Comparison of ENCODE assay signal across 8 cellular contexts in the genomic region with DNA sequence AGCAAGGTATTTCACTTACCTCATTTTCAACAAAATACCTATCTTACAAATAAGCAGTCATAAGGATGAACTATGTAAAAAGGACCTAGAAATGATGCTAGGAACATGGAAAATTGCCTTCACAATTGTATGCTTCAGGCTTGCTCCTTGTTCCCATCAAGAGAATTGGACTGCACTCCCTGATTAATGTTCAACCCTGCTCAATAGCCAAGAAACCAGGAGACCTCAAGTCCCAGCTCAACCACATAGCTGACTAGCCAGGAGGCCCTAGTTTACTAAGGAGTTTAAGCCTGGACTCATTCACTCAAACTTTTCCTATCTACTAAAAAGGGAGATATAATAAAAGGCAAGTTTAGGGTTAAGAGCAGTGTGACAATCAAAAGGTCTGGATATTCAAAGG.
"Had no signal": no experiment of that assay in that cellular context is flagged by ENCODE, and none has a peak within 500 bp of the region (broad histone marks: within the 10 kb centered on the region; RNA-seq: fewer than 3 reads in every experiment).

No MANE protein-coding gene starts in this region.

- DNase-seq: GM23248, GOT3, H9, HCEC 1CT, IMR-90 had no signal

- H3K27ac ChIP-seq: GM23248 had no signal

- H3K9ac ChIP-seq: GM23248 had no signal

- H3K27ac Mint-ChIP-seq: H9 had no signal

- H3K4me3 Mint-ChIP-seq: H9 had no signal

- ATAC-seq: K562 had no signal

- H3K4me3 ChIP-seq: GM23248, K562 had no signal

- FAIRE-seq: H54, HTR-8/SVneo, K562 had no signal

- H2AFZ ChIP-seq: GM23248 had no signal
